In genomic region chr17:16199093-16199492, GRCh38 we compare ENCODE assay signal across 11 cellular contexts. TPM values are rescaled to one million over a fixed set of nuclear protein-coding genes. Genes with fewer than 3 reads are reported as not detected.
DNase-seq lines count a peak whose midpoint lies in the region; ATAC-seq and TF ChIP-seq lines count a peak whose summit lies in the region.
"Had no signal": no experiment of that assay in that cellular context is flagged by ENCODE, and none has a peak within 500 bp of the region (broad histone marks: within the 10 kb centered on the region; RNA-seq: fewer than 3 reads in every experiment).

No MANE protein-coding gene starts in this region.

- peaks cover 19% of the 10 kb centered on the region for H3K36me3 ChIP-seq in lower lobe of right lung

- H3K27me3 ChIP-seq in lower lobe of right lung (ENCODE audit: low read depth), result no peaks in the 10 kb centered on the region
- H3K27me3 ChIP-seq: heart right ventricle, SJSA1 had no signal

- H3K4me1 Mint-ChIP-seq in CD14-positive monocyte, result peaks cover 33% of the 10 kb centered on the region
- H3K4me1 Mint-ChIP-seq in activated naive CD8-positive, alpha-beta T cell treated with anti-CD3 and anti-CD28 coated beads, Interleukin-2, amount 50 U/mL, for 24 hours, result peaks cover 59% of the 10 kb centered on the region

- no peaks in the 10 kb centered on the region for H3K9me3 ChIP-seq in lower lobe of right lung
- H3K9me3 ChIP-seq: heart right ventricle, SJSA1 had no signal

- no peak for DNase-seq in CD14-positive monocyte (ENCODE audit: low spot score)
- peak; percentile 79 for DNase-seq in KBM-7
- DNase-seq in activated naive CD8-positive, alpha-beta T cell treated with anti-CD3 and anti-CD28 coated beads, Interleukin-2, amount 50 U/mL, for 24 hours, result no peak
- no peak for DNase-seq in lower lobe of right lung
- DNase-seq in HuH-7 (ENCODE audit: low spot score), result no peak
- DNase-seq in activated effector memory CD4-positive, alpha-beta T cell treated with Interleukin-2 at 50 U/mL for 16 hours, result no peak
- DNase-seq: activated naive CD4-positive, alpha-beta T cell treated with anti-CD3 and anti-CD28 coated beads for 36 hours had no signal

- intact Hi-C loops in CD14-positive monocyte (cut with micrococcal nuclease), result no loop called here
- intact Hi-C loops in lower lobe of right lung (cut with DNase I), result no loop called here

- H3K4me3 ChIP-seq in lower lobe of right lung, result no peak overlapping the region
- H3K4me3 ChIP-seq: heart right ventricle, SJSA1 had no signal

- H3K27ac ChIP-seq in lower lobe of right lung, result peak overlapping the region; percentile 31
- H3K27ac ChIP-seq: SJSA1 had no signal

- peaks cover 0 to 2% (median 0%) of the 10 kb centered on the region in 3 donors for H3K27me3 Mint-ChIP-seq in CD14-positive monocyte (ENCODE audit: low read depth in 3 of 3)
- no peaks in the 10 kb centered on the region for H3K27me3 Mint-ChIP-seq in activated naive CD8-positive, alpha-beta T cell treated with anti-CD3 and anti-CD28 coated beads, Interleukin-2, amount 50 U/mL, for 24 hours

- TF ChIP-seq CTCF in CD14-positive monocyte (IDR thresholded peaks at IDR 0.05) (no peak), lower lobe of right lung (IDR thresholded peaks at IDR 0.05) (no peak)

- TF ChIP-seq POLR2A in GM18505 (IDR thresholded peaks at IDR 0.05; ENCODE audit: borderline replicate concordance, extremely low read depth, insufficient read depth, insufficient read length), result no peak

- H3K4me1 ChIP-seq in lower lobe of right lung, result peaks cover 50% of the 10 kb centered on the region
- H3K4me1 ChIP-seq: SJSA1 had no signal

- no peaks in the 10 kb centered on the region for H3K9me3 Mint-ChIP-seq in CD14-positive monocyte
- no peaks in the 10 kb centered on the region for H3K9me3 Mint-ChIP-seq in activated naive CD8-positive, alpha-beta T cell treated with anti-CD3 and anti-CD28 coated beads, Interleukin-2, amount 50 U/mL, for 24 hours
- H3K9me3 Mint-ChIP-seq: activated naive CD4-positive, alpha-beta T cell treated with anti-CD3 and anti-CD28 coated beads for 36 hours had no signal

- ATAC-seq in activated naive CD8-positive, alpha-beta T cell treated with anti-CD3 and anti-CD28 coated beads, Interleukin-2, amount 50 U/mL, for 24 hours, result no peak
- ATAC-seq in lower lobe of right lung (no peak), GM18505 (IDR thresholded peaks at IDR 0.05; ENCODE audit: unreplicated experiment) (no peak), HG02678 (IDR thresholded peaks at IDR 0.05; ENCODE audit: unreplicated experiment) (no peak)

- H3K27ac Mint-ChIP-seq in CD14-positive monocyte, result peak overlapping the region; percentile 58 to 88 (median 80)
- peak overlapping the region; percentile 37 for H3K27ac Mint-ChIP-seq in activated naive CD8-positive, alpha-beta T cell treated with anti-CD3 and anti-CD28 coated beads, Interleukin-2, amount 50 U/mL, for 24 hours
- H3K27ac Mint-ChIP-seq: activated naive CD4-positive, alpha-beta T cell treated with anti-CD3 and anti-CD28 coated beads for 36 hours had no signal

- peaks cover 18 to 26% of the 10 kb centered on the region in 2 donors for H3K36me3 Mint-ChIP-seq in CD14-positive monocyte
- H3K36me3 Mint-ChIP-seq in activated naive CD8-positive, alpha-beta T cell treated with anti-CD3 and anti-CD28 coated beads, Interleukin-2, amount 50 U/mL, for 24 hours (ENCODE audit: low read depth), result peaks cover 21% of the 10 kb centered on the region

- in situ Hi-C loops in KBM-7 (cut with MboI; ENCODE audit: low pct_unique_long_range_greater_than_20kb, low sequenced_read_pairs), result no loop called here

- peak overlapping the region; percentile 53 to 67 for H3K4me3 Mint-ChIP-seq in CD14-positive monocyte
- peak overlapping the region; percentile 10 for H3K4me3 Mint-ChIP-seq in activated naive CD8-positive, alpha-beta T cell treated with anti-CD3 and anti-CD28 coated beads, Interleukin-2, amount 50 U/mL, for 24 hours
- H3K4me3 Mint-ChIP-seq: activated naive CD4-positive, alpha-beta T cell treated with anti-CD3 and anti-CD28 coated beads for 36 hours had no signal

RNA-seq across cellular contexts. Expression of gene NCOR1, which starts 16.2 kb away (rescaled TPM):
- 10 to 100 TPM; 23.2 to 47.0 TPM for polyA plus RNA-seq in CD14-positive monocyte
- total RNA-seq in lower lobe of right lung, result 137 TPM

RNA-seq across cellular contexts. Expression of gene PIGL, which starts 17.9 kb away (rescaled TPM):
- 1 to 10 TPM; 3.6 to 4.0 TPM for polyA plus RNA-seq in CD14-positive monocyte
- 24.3 TPM for total RNA-seq in lower lobe of right lung
